10 cellular contexts compared by ENCODE assay signal in the genomic region with DNA sequence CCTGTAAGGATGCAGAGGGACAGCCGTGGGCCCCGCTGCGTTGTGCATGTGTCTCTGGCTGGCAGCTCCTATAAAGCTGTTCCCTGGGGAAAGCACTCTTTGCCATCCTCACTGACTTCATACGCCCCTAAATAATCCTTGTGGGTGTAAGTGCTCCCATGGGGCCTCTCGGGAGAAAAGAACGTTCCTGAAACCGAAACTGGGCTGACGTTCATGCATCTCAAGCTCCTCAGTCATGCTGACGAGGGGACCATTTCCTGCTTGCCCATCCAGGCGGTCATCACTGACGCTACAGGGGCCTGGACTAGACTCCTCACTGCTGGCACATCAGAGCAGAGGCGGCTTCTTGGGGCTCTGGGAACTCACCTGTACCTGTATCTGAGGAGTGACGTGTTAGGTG.
A peak's percentile ranks its signal among the peaks of the same experiment; 100 is the strongest.
DNase-seq lines count a peak whose midpoint lies in the region; ATAC-seq, FAIRE-seq and TF ChIP-seq lines count a peak whose summit lies in the region.
"Had no signal": no experiment of that assay in that cellular context is flagged by ENCODE, and none has a peak within 500 bp of the region (broad histone marks: within the 10 kb centered on the region; RNA-seq: fewer than 3 reads in every experiment).

No MANE protein-coding gene starts in this region.

- H3K4me2 ChIP-seq in A549: no peak overlapping the region
- H3K4me2 ChIP-seq: KMS-11 had no signal

- no peak for FAIRE-seq in A549 (lab: Jason Lieb, UNC)

- DNase-seq in A549 (ENCODE audit: low read depth in 1 of 2, low spot score in 1 of 2): no peak
- peak; percentile 51 for DNase-seq in NCI-H2107 (lab: John Stamatoyannopoulos, UW)
- DNase-seq in thyroid gland: no peak
- DNase-seq in NCI-H2081 treated with DMSO at 0.1 percent for 48 hours (lab: John Stamatoyannopoulos, UW): no peak
- DNase-seq in C1 segment of cervical spinal cord (lab: John Stamatoyannopoulos, UW): no peak
- DNase-seq in stimulated activated CD4-positive, alpha-beta T cell treated with anti-CD3 and anti-CD28 coated beads, Interleukin-4, amount 100 ng/mL, for 1 hour: no peak
- DNase-seq: COR-L47 had no signal

- TF ChIP-seq POLR2A in A549 (IDR thresholded peaks at IDR 0.05; ENCODE audit: low read length) (no peak), thyroid gland (IDR thresholded peaks at IDR 0.05) (no peak)

- no peak for TF ChIP-seq RAD21 in A549 (conservative IDR thresholded peaks at IDR 0.05 in 1 of 2, IDR thresholded peaks at IDR 0.05 in 1 of 2)

- WGBS in A549 (ENCODE audit: missing lambda C conversion rate): 89% methylated on average over 7 of the region's 13 CpGs
- WGBS in thyroid gland, 2 donors: 78 to 85% methylated on average over 13 of the region's 13 CpGs

- H3K4me1 ChIP-seq in A549 (peaks cover 16% of the 10 kb centered on the region), thyroid gland (no peaks in the 10 kb centered on the region)

- TF ChIP-seq CTCF in A549 (IDR thresholded peaks at IDR 0.05) (no peak), thyroid gland (IDR thresholded peaks at IDR 0.05) (no peak)

- H3K9me3 ChIP-seq in A549 (peaks cover 7% of the 10 kb centered on the region; the same call in 2 of the 3 replicates), thyroid gland (no peaks in the 10 kb centered on the region)

- H3K4me3 ChIP-seq in A549: no peak overlapping the region
- H3K4me3 ChIP-seq in thyroid gland (replicated peaks in 1 of 3): no peak overlapping the region

- no peaks in the 10 kb centered on the region for H3K36me3 ChIP-seq in thyroid gland

- CTCF ChIA-PET in A549 (lab: Yijun Ruan, JAX): interaction anchor here (1.4 to 1.8 kb wide), 5 partner anchors 11 to 1533 kb away, joined by 3 to 13 read pairs (median 7); a partner anchor contains a TSS

- no peak for TF ChIP-seq EP300 in A549 (IDR thresholded peaks at IDR 0.05)

- no peaks in the 10 kb centered on the region for H3K27me3 ChIP-seq in thyroid gland

- intact Hi-C loops in thyroid gland (cut with DNase I): loop anchor here (5.0 to 10.0 kb wide), 2 partner anchors 1419 to 1537 kb away; no protein-coding TSS in a partner anchor

- POLR2A ChIA-PET in A549 (lab: Yijun Ruan, JAX): no interaction called here

- H3K27ac ChIP-seq in A549 (peak overlapping the region; percentile 28 to 90; a peak in 3 of 6 replicates), thyroid gland (no peak overlapping the region)
- H3K27ac ChIP-seq: KMS-11 had no signal

- no peak for ATAC-seq in A549
- peak; percentile 92 for ATAC-seq in GM18907 (IDR thresholded peaks at IDR 0.05; ENCODE audit: unreplicated experiment)
- peak; percentile 67 for ATAC-seq in HG02840 (IDR thresholded peaks at IDR 0.05; ENCODE audit: low FRiP score, unreplicated experiment)

TF ChIP-seq in A549, 52 proteins besides CTCF, POLR2A, EP300 and RAD21:
- TF ChIP-seq, protein P1, sequence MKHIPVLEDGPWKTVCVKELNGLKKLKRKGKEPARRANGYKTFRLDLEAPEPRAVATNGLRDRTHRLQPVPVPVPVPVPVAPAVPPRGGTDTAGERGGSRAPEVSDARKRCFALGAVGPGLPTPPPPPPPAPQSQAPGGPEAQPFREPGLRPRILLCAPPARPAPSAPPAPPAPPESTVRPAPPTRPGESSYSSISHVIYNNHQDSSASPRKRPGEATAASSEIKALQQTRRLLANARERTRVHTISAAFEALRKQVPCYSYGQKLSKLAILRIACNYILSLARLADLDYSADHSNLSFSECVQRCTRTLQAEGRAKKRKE (CRISPR knock-in tag; IDR thresholded peaks at IDR 0.05; ENCODE audit: low read depth): no peak
- TF ChIP-seq CBX8 (IDR thresholded peaks at IDR 0.05): no peak
- TF ChIP-seq RCOR1 (IDR thresholded peaks at IDR 0.05; ENCODE audit: low read depth, low read length): no peak
- no peak for TF ChIP-seq ZNF302 (CRISPR knock-in tag; IDR thresholded peaks at IDR 0.05)
- no peak for TF ChIP-seq POLR2AphosphoS2 (conservative IDR thresholded peaks at IDR 0.05; ENCODE audit: low read length)
- TF ChIP-seq FOSB (CRISPR knock-in tag; IDR thresholded peaks at IDR 0.05): no peak
- TF ChIP-seq CBX2 (IDR thresholded peaks at IDR 0.05; ENCODE audit: borderline replicate concordance, low read depth): no peak

Comparison
In these comparisons a context has a peak if more than half of its experiments do, and no peak if none do; other contexts are left out.
1. ATAC-seq: peak in GM18907 (single experiment) and HG02840 (single experiment); none in A549 (0 of 2).
2. H3K27ac ChIP-seq: peak in A549 (2 of 2); none in thyroid gland (0 of 3).